Comparison of ENCODE assay signal across 15 cellular contexts in genomic region chr3:56782215-56782614, GRCh38. TPM values are rescaled to one million over a fixed set of nuclear protein-coding genes. Genes with fewer than 3 reads are reported as not detected.
DNase-seq lines count a peak whose midpoint lies in the region; FAIRE-seq and TF ChIP-seq lines count a peak whose summit lies in the region.
"Had no signal": no experiment of that assay in that cellular context is flagged by ENCODE, and none has a peak within 500 bp of the region (broad histone marks: within the 10 kb centered on the region; RNA-seq: fewer than 3 reads in every experiment).

No MANE protein-coding gene starts in this region.

- 24 to 59% (median 28%) methylated on average over 4 of the region's 4 CpGs for WGBS in small intestine, 3 donors

- no peaks in the 10 kb centered on the region for H3K27me3 Mint-ChIP-seq in T-helper 2 cell treated with Interferon-gamma antibody and Interleukin-4, amounts not matched to agents 5 μg/mL and 100 μg/mL, for 36 hours (ENCODE audit: low read depth)

- no peak overlapping the region for H3K4me3 ChIP-seq in small intestine (ENCODE audit: low read depth in 1 of 2, low read length in 2 of 2)
- H3K4me3 ChIP-seq: PC-9 had no signal

- no peak for TF ChIP-seq CTCF in VCaP (conservative IDR thresholded peaks at IDR 0.05)

- H3K36me3 Mint-ChIP-seq in T-helper 2 cell treated with Interferon-gamma antibody and Interleukin-4, amounts not matched to agents 5 μg/mL and 100 μg/mL, for 36 hours (ENCODE audit: low read depth), result peaks cover 66% of the 10 kb centered on the region

- H3K9me3 ChIP-seq in small intestine (ENCODE audit: control insufficient read depth, low read depth), result no peaks in the 10 kb centered on the region

- no peak for FAIRE-seq in small intestine (lab: Jason Lieb, UNC)
- FAIRE-seq: A204.1, endometrium, TTC549 had no signal

- no peaks in the 10 kb centered on the region for H3K9me3 Mint-ChIP-seq in T-helper 2 cell treated with Interferon-gamma antibody and Interleukin-4, amounts not matched to agents 5 μg/mL and 100 μg/mL, for 36 hours

- no peaks in the 10 kb centered on the region for H3K36me3 ChIP-seq in small intestine (ENCODE audit: control insufficient read depth in 2 of 2, insufficient read depth in 2 of 2, low read length in 2 of 2)

- DNase-seq in T-helper 2 cell treated with Interferon-gamma antibody and Interleukin-4, amounts not matched to agents 5 μg/mL and 100 μg/mL, for 36 hours (ENCODE audit: low spot score), result no peak
- no peak for DNase-seq in T-helper 2 cell
- DNase-seq in islet precursor cell, result peak; percentile 28
- DNase-seq in small intestine, result peak; percentile 34
- DNase-seq in NCI-H526 treated with DMSO at 0.1 percent for 48 hours (lab: John Stamatoyannopoulos, UW), result no peak
- DNase-seq in midbrain (lab: John Stamatoyannopoulos, UW), result no peak
- no peak for DNase-seq in DMS79 treated with DMSO at 0.1 percent for 48 hours (lab: John Stamatoyannopoulos, UW)
- DNase-seq: amniotic stem cell; NCI-H2107; PC-9; stimulated activated CD4-positive, alpha-beta T cell treated with anti-CD3 and anti-CD28 coated beads, Interleukin-2, amount 100 ng/mL, for 48 hours had no signal

- H3K27ac Mint-ChIP-seq in T-helper 2 cell treated with Interferon-gamma antibody and Interleukin-4, amounts not matched to agents 5 μg/mL and 100 μg/mL, for 36 hours, result peak overlapping the region; percentile 98

- H3K4me1 Mint-ChIP-seq in T-helper 2 cell treated with Interferon-gamma antibody and Interleukin-4, amounts not matched to agents 5 μg/mL and 100 μg/mL, for 36 hours (ENCODE audit: low read depth), result peaks cover 86% of the 10 kb centered on the region

- H3K27me3 ChIP-seq in small intestine (ENCODE audit: control insufficient read depth in 2 of 2, insufficient read depth in 2 of 2, low read length in 2 of 2), result no peaks in the 10 kb centered on the region

- peak overlapping the region; percentile 84 for H3K4me3 Mint-ChIP-seq in T-helper 2 cell treated with Interferon-gamma antibody and Interleukin-4, amounts not matched to agents 5 μg/mL and 100 μg/mL, for 36 hours

- peaks cover 0 to 19% of the 10 kb centered on the region in 2 donors for H3K4me1 ChIP-seq in small intestine (ENCODE audit: control insufficient read depth in 2 of 2, insufficient read depth in 1 of 2, low read depth in 1 of 2, low read length in 1 of 2)

- H3K27ac ChIP-seq in VCaP (peak overlapping the region; percentile 69), small intestine (ENCODE audit: low read depth in 1 of 2, low read length in 1 of 2) (peak overlapping the region; percentile 25 to 59)
- H3K27ac ChIP-seq: PC-9 had no signal

RNA-seq across cellular contexts. Expression of gene ARHGEF3, which starts 19.5 kb away (rescaled TPM):
- 1 to 10 TPM; 1.6 to 9.0 (median 4.6) TPM for polyA plus RNA-seq in small intestine

Comparison
In these comparisons a context has a peak if more than half of its experiments do, and no peak if none do; other contexts are left out.
1. DNase-seq: peak in islet precursor cell (single experiment) and small intestine (single experiment); none in T-helper 2 cell treated with Interferon-gamma antibody and Interleukin-4, amounts not matched to agents 5 μg/mL and 100 μg/mL, for 36 hours (single experiment), T-helper 2 cell (0 of 5), NCI-H526 treated with DMSO at 0.1 percent for 48 hours (single experiment), midbrain (single experiment) and DMS79 treated with DMSO at 0.1 percent for 48 hours (single experiment).